Comparison of ENCODE assay signal across 11 cellular contexts in genomic region chrX:106397788-106398538, GRCh38.
DNase-seq lines count a peak whose midpoint lies in the region; ATAC-seq, FAIRE-seq and TF ChIP-seq lines count a peak whose summit lies in the region.
"Had no signal": no experiment of that assay in that cellular context is flagged by ENCODE, and none has a peak within 500 bp of the region (broad histone marks: within the 10 kb centered on the region; RNA-seq: fewer than 3 reads in every experiment).

No MANE protein-coding gene starts in this region.

- no peaks in the 10 kb centered on the region for H3K4me1 ChIP-seq in GM12878 (ENCODE audit: control insufficient read depth, insufficient read depth, low read length)
- no peaks in the 10 kb centered on the region for H3K4me1 ChIP-seq in mesenchymal stem cell (ENCODE audit: control insufficient read depth, insufficient read depth, low read depth, low read length)

- H3K79me1 ChIP-seq in mesenchymal stem cell (replicated peaks; ENCODE audit: low read length, poor library complexity, severe bottlenecking) = no peaks in the 10 kb centered on the region

- H3K9ac ChIP-seq in GM12878 (ENCODE audit: control insufficient read depth, insufficient read depth, low read length) (no peak overlapping the region), mesenchymal stem cell (ENCODE audit: low read length) (no peak overlapping the region)

- peak; percentile 23 for FAIRE-seq in GM12878 (lab: Jason Lieb, UNC)
- FAIRE-seq: endometrium had no signal

- in situ Hi-C loops in GM12878 (cut with MboI) = no loop called here

- peak; percentile 21 for DNase-seq in DMS53 treated with DMSO at 0.1 percent for 48 hours (lab: John Stamatoyannopoulos, UW; ENCODE audit: unreplicated experiment)
- no peak for DNase-seq in GM12878 (ENCODE audit: low read depth, low spot score)
- peak; percentile 6 for DNase-seq in mesenchymal stem cell
- no peak for DNase-seq in activated naive CD4-positive, alpha-beta T cell treated with anti-CD3 and anti-CD28 coated beads for 36 hours
- no peak for DNase-seq in activated T-cell treated with anti-CD3 and anti-CD28 coated beads, Interleukin-2, amount 50 U/mL, for 72 hours
- DNase-seq: activated B cell treated with CpG ODN at 0.5 μM for 24 hours; stimulated activated naive CD4-positive, alpha-beta T cell had no signal

- TF ChIP-seq POLR2A in GM12878 (IDR thresholded peaks at IDR 0.05; ENCODE audit: low read depth, low read length) = no peak

- no peaks in the 10 kb centered on the region for H3K27me3 Mint-ChIP-seq in activated naive CD4-positive, alpha-beta T cell treated with anti-CD3 and anti-CD28 coated beads for 36 hours (ENCODE audit: low read depth)
- peaks cover 27% of the 10 kb centered on the region for H3K27me3 Mint-ChIP-seq in activated T-cell treated with anti-CD3 and anti-CD28 coated beads, Interleukin-2, amount 50 U/mL, for 72 hours (ENCODE audit: low read depth)
- H3K27me3 Mint-ChIP-seq: activated B cell treated with CpG ODN at 0.5 μM for 24 hours had no signal

- H2BK12ac ChIP-seq in mesenchymal stem cell (ENCODE audit: low read length in 2 of 2) = no peak overlapping the region

- no peaks in the 10 kb centered on the region for H3K36me3 Mint-ChIP-seq in activated naive CD4-positive, alpha-beta T cell treated with anti-CD3 and anti-CD28 coated beads for 36 hours (ENCODE audit: low read depth)
- no peaks in the 10 kb centered on the region for H3K36me3 Mint-ChIP-seq in activated T-cell treated with anti-CD3 and anti-CD28 coated beads, Interleukin-2, amount 50 U/mL, for 72 hours (ENCODE audit: insufficient read depth in 2 of 2)

- H3K36me3 ChIP-seq in GM12878 (ENCODE audit: control insufficient read depth in 2 of 2, insufficient read depth in 2 of 2, low read length in 1 of 2) (no peaks in the 10 kb centered on the region), mesenchymal stem cell (ENCODE audit: control insufficient read depth in 1 of 2, insufficient read depth in 2 of 2, low read depth in 1 of 2, low read length in 2 of 2) (no peaks in the 10 kb centered on the region)

- H2BK5ac ChIP-seq in mesenchymal stem cell (ENCODE audit: low read depth, low read length, poor library complexity, severe bottlenecking) = no peak overlapping the region

- H3K4me2 ChIP-seq in GM12878 (ENCODE audit: control insufficient read depth, insufficient read depth) = no peak overlapping the region
- no peak overlapping the region for H3K4me2 ChIP-seq in mesenchymal stem cell (ENCODE audit: low read length, poor library complexity, severe bottlenecking)

- no peak for TF ChIP-seq EP300 in GM12878 (IDR thresholded peaks at IDR 0.05; ENCODE audit: borderline replicate concordance in 1 of 2, control insufficient read depth in 1 of 2, low read depth in 2 of 2, low read length in 2 of 2)

- no peaks in the 10 kb centered on the region for H3K9me3 Mint-ChIP-seq in activated naive CD4-positive, alpha-beta T cell treated with anti-CD3 and anti-CD28 coated beads for 36 hours
- no peaks in the 10 kb centered on the region for H3K9me3 Mint-ChIP-seq in activated T-cell treated with anti-CD3 and anti-CD28 coated beads, Interleukin-2, amount 50 U/mL, for 72 hours
- H3K9me3 Mint-ChIP-seq: activated B cell treated with CpG ODN at 0.5 μM for 24 hours had no signal

- H2AFZ ChIP-seq in GM12878 (ENCODE audit: control insufficient read depth, low read depth, low read length) = no peak overlapping the region
- no peak overlapping the region for H2AFZ ChIP-seq in mesenchymal stem cell (ENCODE audit: low read depth, low read length)

- no peaks in the 10 kb centered on the region for H4K20me1 ChIP-seq in GM12878 (ENCODE audit: control insufficient read depth, insufficient read depth)

- no peak overlapping the region for H3K4ac ChIP-seq in mesenchymal stem cell (ENCODE audit: low read depth in 1 of 2, low read length in 2 of 2)

- no peak overlapping the region for H4K91ac ChIP-seq in mesenchymal stem cell (ENCODE audit: low read length)

- no peaks in the 10 kb centered on the region for H3K9me3 ChIP-seq in GM12878 (replicated peaks; ENCODE audit: control insufficient read depth, insufficient read depth, low read length)
- no peaks in the 10 kb centered on the region for H3K9me3 ChIP-seq in mesenchymal stem cell (ENCODE audit: control insufficient read depth, low read length)

- H3K4me3 Mint-ChIP-seq in activated naive CD4-positive, alpha-beta T cell treated with anti-CD3 and anti-CD28 coated beads for 36 hours = no peak overlapping the region
- H3K4me3 Mint-ChIP-seq in activated T-cell treated with anti-CD3 and anti-CD28 coated beads, Interleukin-2, amount 50 U/mL, for 72 hours = no peak overlapping the region
- H3K4me3 Mint-ChIP-seq: activated B cell treated with CpG ODN at 0.5 μM for 24 hours had no signal

- H2BK120ac ChIP-seq in mesenchymal stem cell (ENCODE audit: low read depth, low read length) = no peak overlapping the region

- H3K27ac Mint-ChIP-seq in activated naive CD4-positive, alpha-beta T cell treated with anti-CD3 and anti-CD28 coated beads for 36 hours = no peak overlapping the region
- no peak overlapping the region for H3K27ac Mint-ChIP-seq in activated T-cell treated with anti-CD3 and anti-CD28 coated beads, Interleukin-2, amount 50 U/mL, for 72 hours
- H3K27ac Mint-ChIP-seq: activated B cell treated with CpG ODN at 0.5 μM for 24 hours had no signal

- peak; percentile 48 for TF ChIP-seq RAD21 in GM12878 (IDR thresholded peaks at IDR 0.05; ENCODE audit: insufficient read depth, low read depth, low read length)

- RAD21 ChIA-PET in GM12878 (lab: Charles Lee; ENCODE audit: unreplicated experiment) = no interaction called here

- no peaks in the 10 kb centered on the region for H3K79me2 ChIP-seq in GM12878 (ENCODE audit: control insufficient read depth, insufficient read depth, low read length)

- H3K4me3 ChIP-seq in GM12878 (no peak overlapping the region), mesenchymal stem cell (ENCODE audit: insufficient read depth in 1 of 2, low read depth in 1 of 2, low read length in 2 of 2) (no peak overlapping the region)

- ATAC-seq in GM12878 (peak; percentile 46; the same call in 2 of the 3 replicates), GM19324 (IDR thresholded peaks at IDR 0.05; ENCODE audit: low FRiP score, unreplicated experiment) (no peak), HG03139 (IDR thresholded peaks at IDR 0.05; ENCODE audit: unreplicated experiment) (no peak)
- no peak for ATAC-seq in activated T-cell treated with anti-CD3 and anti-CD28 coated beads, Interleukin-2, amount 50 U/mL, for 72 hours (replicated peaks in 1 of 2)

- POLR2A ChIA-PET in GM12878 (lab: Charles Lee) = no interaction called here

- H2BK15ac ChIP-seq in mesenchymal stem cell (ENCODE audit: low read depth, poor library complexity, severe bottlenecking) = no peak overlapping the region

- H3K27me3 ChIP-seq in GM12878 (replicated peaks in 1 of 2; ENCODE audit: control insufficient read depth in 2 of 2, insufficient read depth in 2 of 2, low read length in 1 of 2) (no peaks in the 10 kb centered on the region), mesenchymal stem cell (ENCODE audit: control insufficient read depth in 1 of 2, insufficient read depth in 1 of 2, low read length in 2 of 2) (peaks cover 0 to 53% of the 10 kb centered on the region in 2 experiments)

- intact Hi-C loops in GM12878 (cut with micrococcal nuclease; ENCODE audit: unreplicated experiment) = loop anchor here (2.0 to 5.0 kb wide), 4 partner anchors 227 to 521 kb away; partner anchors contain the start of gene SERPINA7
- intact Hi-C loops in activated naive CD4-positive, alpha-beta T cell treated with anti-CD3 and anti-CD28 coated beads for 36 hours (cut with micrococcal nuclease) = loop anchor here (5.0 kb wide), 1 partner anchor 521 kb away; no protein-coding TSS in a partner anchor

- no peak overlapping the region for H2AK5ac ChIP-seq in mesenchymal stem cell (ENCODE audit: low read length, severe bottlenecking)

- peak; percentile 33; the same call in 1 of the 2 replicates for TF ChIP-seq CTCF in LNCAP (IDR thresholded peaks at IDR 0.05)
- TF ChIP-seq CTCF in GM12878 (IDR thresholded peaks at IDR 0.05 in 2 of 3, conservative IDR thresholded peaks at IDR 0.05 in 1 of 3; ENCODE audit: control insufficient read depth in 2 of 3, extremely low read depth in 1 of 3, insufficient read depth in 1 of 3, low read depth in 3 of 3, low read length in 3 of 3) = peak in 2 of 3 experiments; percentile 13 to 25; a peak in 1 of 6 replicates

- no peak overlapping the region for H3K23ac ChIP-seq in mesenchymal stem cell (ENCODE audit: low read length in 2 of 2)

- CTCF ChIA-PET in GM12878 (lab: Yijun Ruan, JAX) = no interaction called here
- CTCF ChIA-PET in activated naive CD4-positive, alpha-beta T cell treated with anti-CD3 and anti-CD28 coated beads for 36 hours (lab: Charles Lee) = no interaction called here

- H3K18ac ChIP-seq in mesenchymal stem cell (ENCODE audit: low read depth in 1 of 2, low read length in 2 of 2) = no peak overlapping the region

- H4K8ac ChIP-seq in mesenchymal stem cell (ENCODE audit: low read length) = no peak overlapping the region

- H3K4me1 Mint-ChIP-seq in activated naive CD4-positive, alpha-beta T cell treated with anti-CD3 and anti-CD28 coated beads for 36 hours (ENCODE audit: low read depth) = no peaks in the 10 kb centered on the region
- H3K4me1 Mint-ChIP-seq in activated T-cell treated with anti-CD3 and anti-CD28 coated beads, Interleukin-2, amount 50 U/mL, for 72 hours (ENCODE audit: low read depth) = no peaks in the 10 kb centered on the region
- H3K4me1 Mint-ChIP-seq: activated B cell treated with CpG ODN at 0.5 μM for 24 hours had no signal

- BruUV-seq in GM12878 (replicated peaks; lab: Mats Ljungman, UMichigan) = no TSS peak

- H3K14ac ChIP-seq in mesenchymal stem cell (ENCODE audit: low read length in 2 of 2) = no peak overlapping the region

- H3K27ac ChIP-seq in GM12878 (ENCODE audit: control insufficient read depth, insufficient read depth) (no peak overlapping the region), mesenchymal stem cell (ENCODE audit: low read length, poor library complexity, severe bottlenecking) (no peak overlapping the region)

- SMC1A ChIA-PET in GM12878 (lab: Charles Lee; ENCODE audit: uncharacterized antibody, unreplicated experiment) = interaction anchor here (0.6 kb wide), 1 partner anchor 130 kb away, joined by 3 read pairs; no protein-coding TSS in a partner anchor

TF ChIP-seq in GM12878, 131 proteins besides CTCF, POLR2A, EP300 and RAD21 (continues in another document):
- TF ChIP-seq MEF2B (IDR thresholded peaks at IDR 0.05; ENCODE audit: partially characterized antibody, poor library complexity, severe bottlenecking) (no peak), MEF2A (IDR thresholded peaks at IDR 0.05; ENCODE audit: insufficient read depth, low read depth, low read length) (no peak), STAT1 (conservative IDR thresholded peaks at IDR 0.05) (no peak), SMC3 (IDR thresholded peaks at IDR 0.05; ENCODE audit: borderline replicate concordance, low read length) (0 out of 2 replicates have a peak, but pooled peaks have one; percentile 15), NR2C1 (IDR thresholded peaks at IDR 0.05) (no peak), PAX5 (IDR thresholded peaks at IDR 0.05; ENCODE audit: borderline replicate concordance, low read depth, low read length) (no peak), FOXM1 (IDR thresholded peaks at IDR 0.05; ENCODE audit: low read depth, low read length) (no peak), TCF7 (IDR thresholded peaks at IDR 0.05; ENCODE audit: borderline replicate concordance) (no peak), BACH1 (IDR thresholded peaks at IDR 0.05; ENCODE audit: borderline replicate concordance) (no peak)

Comparison
In these comparisons a context has a peak if more than half of its experiments do, and no peak if none do; other contexts are left out.
1. DNase-seq: peak in DMS53 treated with DMSO at 0.1 percent for 48 hours (single experiment) and mesenchymal stem cell (single experiment); none in GM12878 (single experiment), activated naive CD4-positive, alpha-beta T cell treated with anti-CD3 and anti-CD28 coated beads for 36 hours (single experiment) and activated T-cell treated with anti-CD3 and anti-CD28 coated beads, Interleukin-2, amount 50 U/mL, for 72 hours (0 of 2).